In genomic region chr1:18883636-18884418, GRCh38 we compare ENCODE assay signal across 8 cellular contexts. TPM values are rescaled to one million over a fixed set of nuclear protein-coding genes. Genes with fewer than 3 reads are reported as not detected.
DNase-seq lines count a peak whose midpoint lies in the region; ATAC-seq and TF ChIP-seq lines count a peak whose summit lies in the region.

No MANE protein-coding gene starts in this region.

- H3K9me3 Mint-ChIP-seq in activated naive CD8-positive, alpha-beta T cell treated with anti-CD3 and anti-CD28 coated beads, Interleukin-2, amount 10 ng/mL, durations not matched to agents 7 days and 5 days = no peaks in the 10 kb centered on the region

- TF ChIP-seq CTCF in SU-DHL-6 (IDR thresholded peaks at IDR 0.05; ENCODE audit: insufficient read depth, low read length, poor library complexity, severe bottlenecking) (peak; percentile 72), retinal pigment epithelial cell (conservative IDR thresholded peaks at IDR 0.05; ENCODE audit: low read depth, low read length) (peak; percentile 96)

- intact Hi-C loops in left cardiac atrium (cut with DNase I) = loop anchor here in 1 of 2 donors (5.0 kb wide), 1 partner anchor 213 kb away; no protein-coding TSS in a partner anchor

- no peaks in the 10 kb centered on the region for H3K9me2 ChIP-seq in SU-DHL-6 (replicated peaks; ENCODE audit: insufficient read depth, low read length)

- DNase-seq in DMS53 treated with DMSO at 0.1 percent for 48 hours (lab: John Stamatoyannopoulos, UW; ENCODE audit: unreplicated experiment) (peak; percentile 11), KBM-7 (peak; percentile 69), left cardiac atrium (peak; percentile 77), retinal pigment epithelial cell (ENCODE audit: low read depth) (no peak)
- DNase-seq in activated naive CD8-positive, alpha-beta T cell treated with anti-CD3 and anti-CD28 coated beads, Interleukin-2, amount 10 ng/mL, durations not matched to agents 7 days and 5 days = peak; percentile 72

- H3K4me1 Mint-ChIP-seq in activated naive CD8-positive, alpha-beta T cell treated with anti-CD3 and anti-CD28 coated beads, Interleukin-2, amount 10 ng/mL, durations not matched to agents 7 days and 5 days = no peaks in the 10 kb centered on the region

- no peak overlapping the region for H3K9ac ChIP-seq in SU-DHL-6 (ENCODE audit: low read length)

- no peaks in the 10 kb centered on the region for H3K27me3 ChIP-seq in SU-DHL-6 (ENCODE audit: low read length)

- H4K20me1 ChIP-seq in SU-DHL-6 (ENCODE audit: low read depth, low read length) = no peaks in the 10 kb centered on the region

- peak; percentile 58 for ATAC-seq in activated naive CD8-positive, alpha-beta T cell treated with anti-CD3 and anti-CD28 coated beads, Interleukin-2, amount 10 ng/mL, durations not matched to agents 7 days and 5 days (ENCODE audit: low read depth)
- peak; percentile 55 to 63 for ATAC-seq in left cardiac atrium
- no peak for ATAC-seq in HG03378 (IDR thresholded peaks at IDR 0.05; ENCODE audit: unreplicated experiment)
- no peak for ATAC-seq in HG03460 (IDR thresholded peaks at IDR 0.05; ENCODE audit: unreplicated experiment)

- H3K4me3 ChIP-seq in SU-DHL-6 (ENCODE audit: insufficient read depth, low read length, poor library complexity, severe bottlenecking) (no peak overlapping the region), retinal pigment epithelial cell (ENCODE audit: low read length) (no peak overlapping the region)

- H3K4me2 ChIP-seq in SU-DHL-6 (ENCODE audit: low read depth, low read length, poor library complexity, severe bottlenecking) = no peak overlapping the region

- no peak overlapping the region for H3K27ac ChIP-seq in SU-DHL-6 (ENCODE audit: low read depth, low read length)

- no peaks in the 10 kb centered on the region for H3K27me3 Mint-ChIP-seq in activated naive CD8-positive, alpha-beta T cell treated with anti-CD3 and anti-CD28 coated beads, Interleukin-2, amount 10 ng/mL, durations not matched to agents 7 days and 5 days

- H3K27ac Mint-ChIP-seq in activated naive CD8-positive, alpha-beta T cell treated with anti-CD3 and anti-CD28 coated beads, Interleukin-2, amount 10 ng/mL, durations not matched to agents 7 days and 5 days = no peak overlapping the region

- no peaks in the 10 kb centered on the region for H3K79me2 ChIP-seq in SU-DHL-6 (ENCODE audit: insufficient read depth, low read length)

- H3K9me3 ChIP-seq in SU-DHL-6 (ENCODE audit: insufficient read depth, low read length) = no peaks in the 10 kb centered on the region

- H3K4me3 Mint-ChIP-seq in activated naive CD8-positive, alpha-beta T cell treated with anti-CD3 and anti-CD28 coated beads, Interleukin-2, amount 10 ng/mL, durations not matched to agents 7 days and 5 days = no peak overlapping the region

- no peak overlapping the region for H2AFZ ChIP-seq in SU-DHL-6 (ENCODE audit: low read depth, low read length, severe bottlenecking)

- H3K36me3 ChIP-seq in SU-DHL-6 (ENCODE audit: low read length) = no peaks in the 10 kb centered on the region

- no peaks in the 10 kb centered on the region for H3F3A ChIP-seq in SU-DHL-6 (ENCODE audit: insufficient read depth)

- in situ Hi-C loops in KBM-7 (cut with MboI; ENCODE audit: low pct_unique_long_range_greater_than_20kb, low sequenced_read_pairs) = no loop called here

- POLR2A ChIA-PET in activated naive CD8-positive, alpha-beta T cell treated with anti-CD3 and anti-CD28 coated beads, Interleukin-2, amount 10 ng/mL, durations not matched to agents 7 days and 5 days (lab: Charles Lee) = interaction anchor here (0.8 kb wide), 1 partner anchor 19 kb away, joined by 4 read pairs; the partner anchor contains the start of gene ALDH4A1

- no peaks in the 10 kb centered on the region for H3K36me3 Mint-ChIP-seq in activated naive CD8-positive, alpha-beta T cell treated with anti-CD3 and anti-CD28 coated beads, Interleukin-2, amount 10 ng/mL, durations not matched to agents 7 days and 5 days

RNA-seq across cellular contexts. Expression of gene ALDH4A1, which starts 18.5 kb away (rescaled TPM):
- 1 to 10 TPM; 2.5 to 3.3 TPM for total RNA-seq in activated naive CD8-positive, alpha-beta T cell treated with anti-CD3 and anti-CD28 coated beads, Interleukin-2, amount 10 ng/mL, durations not matched to agents 7 days and 5 days
- total RNA-seq in left cardiac atrium = 10 to 100 TPM; 23.4 to 31.2 TPM

RNA-seq across cellular contexts. Expression of gene TAS1R2, which starts 24.4 kb away (rescaled TPM):
- total RNA-seq in activated naive CD8-positive, alpha-beta T cell treated with anti-CD3 and anti-CD28 coated beads, Interleukin-2, amount 10 ng/mL, durations not matched to agents 7 days and 5 days = not detected
- total RNA-seq in left cardiac atrium = not detected

Comparison
In these comparisons a context has a peak if more than half of its experiments do, and no peak if none do; other contexts are left out.
1. ATAC-seq: peak in activated naive CD8-positive, alpha-beta T cell treated with anti-CD3 and anti-CD28 coated beads, Interleukin-2, amount 10 ng/mL, durations not matched to agents 7 days and 5 days (single experiment) and left cardiac atrium (2 of 2); none in HG03378 (single experiment) and HG03460 (single experiment).
2. RNA of gene ALDH4A1, which starts 18.5 kb away (total RNA-seq): 23.4 to 31.2 TPM in left cardiac atrium; 2.5 to 3.3 TPM in activated naive CD8-positive, alpha-beta T cell treated with anti-CD3 and anti-CD28 coated beads, Interleukin-2, amount 10 ng/mL, durations not matched to agents 7 days and 5 days; every median in the first group is over 4 times any median in the second.